In genomic region chr22:49525776-49526535, GRCh38 we compare ENCODE assay signal across 15 cellular contexts.
A peak's percentile ranks its signal among the peaks of the same experiment; 100 is the strongest.
DNase-seq lines count a peak whose midpoint lies in the region; ATAC-seq, FAIRE-seq and TF ChIP-seq lines count a peak whose summit lies in the region.
"Had no signal": no experiment of that assay in that cellular context is flagged by ENCODE, and none has a peak within 500 bp of the region (broad histone marks: within the 10 kb centered on the region; RNA-seq: fewer than 3 reads in every experiment).

No MANE protein-coding gene starts in this region.

- POLR2A ChIA-PET in HepG2 (lab: Yijun Ruan, JAX) (no interaction called here), WTC11 (lab: Charles Lee) (no interaction called here)

- ATAC-seq in HepG2 (no peak), WTC11 (no peak), GM19023 (IDR thresholded peaks at IDR 0.05; ENCODE audit: unreplicated experiment) (no peak), GM19467 (IDR thresholded peaks at IDR 0.05; ENCODE audit: unreplicated experiment) (no peak)
- ATAC-seq: activated CD4-positive, CD25-positive, alpha-beta regulatory T cell treated with anti-CD3 and anti-CD28 coated beads, Interleukin-2, amount 50 U/mL, for 24 hours; left ventricle myocardium superior had no signal

- H3K79me2 ChIP-seq in HepG2 (ENCODE audit: insufficient read depth, low read length) = no peaks in the 10 kb centered on the region

- no peak overlapping the region for H2AFZ ChIP-seq in HepG2 (ENCODE audit: low read length)

- no peak for DNase-seq in HepG2 (ENCODE audit: low spot score)
- DNase-seq in WTC11 (ENCODE audit: low spot score) = no peak
- peak in 45 of 56 donors; percentile 9 to 77 (median 43) for DNase-seq in nucleus accumbens (lab: John Stamatoyannopoulos, UW)
- no peak for DNase-seq in mesenteric fat pad (ENCODE audit: low spot score)
- no peak for DNase-seq in NCI-H2171 (lab: John Stamatoyannopoulos, UW)
- DNase-seq: ACHN, aorta, left ventricle myocardium superior, MG63 had no signal

- in situ Hi-C loops in HepG2 (cut with HindIII; ENCODE audit: extremely low pct_ligation_motif_present, low pct_unique_long_range_greater_than_20kb) = no loop called here

- TF ChIP-seq POLR2A in HepG2 (IDR thresholded peaks at IDR 0.05; ENCODE audit: insufficient read depth in 1 of 2, low read depth in 2 of 2, low read length in 2 of 2) = no peak

- intact Hi-C loops in HepG2 (cut with micrococcal nuclease; ENCODE audit: unreplicated experiment) = no loop called here

- H3K4me3 ChIP-seq in liver (ENCODE audit: low read depth in 1 of 3, low read length in 3 of 3) (no peak overlapping the region), HepG2 (replicated peaks in 1 of 3; ENCODE audit: insufficient read depth in 1 of 3, low read depth in 2 of 3, low read length in 3 of 3) (no peak overlapping the region)
- H3K4me3 ChIP-seq: MG63 had no signal

- no peak overlapping the region for H3K4me2 ChIP-seq in HepG2 (ENCODE audit: low read depth, low read length)

- H3K27me3 ChIP-seq in liver (ENCODE audit: control insufficient read depth in 4 of 4, insufficient read depth in 4 of 4, low read length in 3 of 4) (peaks cover 0 to 4% (median 0%) of the 10 kb centered on the region in 4 donors), HepG2 (ENCODE audit: control insufficient read depth in 1 of 2, insufficient read depth in 2 of 2, low read length in 2 of 2) (peaks cover 1 to 24% of the 10 kb centered on the region in 2 experiments; a peak in 2 of 5 replicates)
- H3K27me3 ChIP-seq: MG63 had no signal

- H3K36me3 ChIP-seq in liver (ENCODE audit: control insufficient read depth in 4 of 4, insufficient read depth in 3 of 4, low read depth in 1 of 4, low read length in 3 of 4) (no peaks in the 10 kb centered on the region), HepG2 (replicated peaks in 1 of 2; ENCODE audit: control insufficient read depth in 1 of 2, insufficient read depth in 2 of 2, low read length in 2 of 2) (no peaks in the 10 kb centered on the region)
- H3K36me3 ChIP-seq: MG63 had no signal

- H3K27me3 Mint-ChIP-seq in WTC11 (ENCODE audit: low read depth) = no peaks in the 10 kb centered on the region; the same call in 1 of the 2 replicates
- H3K27me3 Mint-ChIP-seq: stimulated activated naive CD8-positive, alpha-beta T cell treated with anti-CD3 and anti-CD28 coated beads, Interleukin-15, Interleukin-2, amounts not matched to agents 100 ng/mL and 50 ng/mL, for 24 hours had no signal

- peaks cover 28% of the 10 kb centered on the region for H3K4me1 Mint-ChIP-seq in WTC11
- H3K4me1 Mint-ChIP-seq: CD8-positive, alpha-beta memory T cell had no signal

- no TSS peak for BruUV-seq in HepG2 (replicated peaks; lab: Mats Ljungman, UMichigan)

- H3K9ac ChIP-seq in liver (ENCODE audit: low read depth in 1 of 2, low read length in 2 of 2) (no peak overlapping the region), HepG2 (ENCODE audit: insufficient read depth, low read depth, low read length) (no peak overlapping the region)

- no peak for TF ChIP-seq CTCF in liver (IDR thresholded peaks at IDR 0.05; ENCODE audit: low read depth, low read length, missing input control)
- TF ChIP-seq CTCF in HepG2 (CRISPR knock-in tag; IDR thresholded peaks at IDR 0.05) = no peak
- TF ChIP-seq CTCF in WTC11 (IDR thresholded peaks at IDR 0.05) = no peak

- TF ChIP-seq EP300 in HepG2 (IDR thresholded peaks at IDR 0.05; ENCODE audit: low read depth in 2 of 2, low read length in 2 of 2) (no peak), HepG2 (CRISPR knock-in tag; IDR thresholded peaks at IDR 0.05; ENCODE audit: borderline replicate concordance) (no peak)

- FAIRE-seq in HepG2 (lab: Jason Lieb, UNC) = no peak

- 65% methylated on average over 15 of the region's 15 CpGs for WGBS in liver
- WGBS in HepG2 (ENCODE audit: low lambda C conversion rate) = 25% methylated on average over 9 of the region's 15 CpGs

- CTCF ChIA-PET in HepG2 (lab: Yijun Ruan, JAX; ENCODE audit: low intra/inter-chr PET ratio, low total read pairs) (no interaction called here), WTC11 (lab: Charles Lee) (interaction anchor here (1.7 kb wide), 1 partner anchor 10 kb away, joined by 7 read pairs; no protein-coding TSS in a partner anchor)

- TF ChIP-seq RAD21 in liver (IDR thresholded peaks at IDR 0.05) (no peak), HepG2 (CRISPR knock-in tag; IDR thresholded peaks at IDR 0.05) (no peak)

- H4K20me1 ChIP-seq in HepG2 (ENCODE audit: insufficient read depth, low read length) = 0 out of 2 replicates have a peak, but pooled peaks cover 2% of the 10 kb centered on the region

- no peaks in the 10 kb centered on the region for H3K9me3 Mint-ChIP-seq in WTC11
- H3K9me3 Mint-ChIP-seq: CD8-positive, alpha-beta memory T cell; stimulated activated naive CD8-positive, alpha-beta T cell treated with anti-CD3 and anti-CD28 coated beads, Interleukin-15, Interleukin-2, amounts not matched to agents 100 ng/mL and 50 ng/mL, for 24 hours had no signal

- H3K27ac ChIP-seq in liver (ENCODE audit: low read depth in 1 of 2, low read length in 2 of 2) (no peak overlapping the region), HepG2 (ENCODE audit: extremely low read length, insufficient read depth, low read length) (no peak overlapping the region)

- H3K27ac Mint-ChIP-seq in WTC11 = peak overlapping the region; percentile 45; the same call in 1 of the 2 replicates
- H3K27ac Mint-ChIP-seq: CD8-positive, alpha-beta memory T cell; stimulated activated naive CD8-positive, alpha-beta T cell treated with anti-CD3 and anti-CD28 coated beads, Interleukin-15, Interleukin-2, amounts not matched to agents 100 ng/mL and 50 ng/mL, for 24 hours had no signal

- no peaks in the 10 kb centered on the region for H3K36me3 Mint-ChIP-seq in WTC11
- H3K36me3 Mint-ChIP-seq: CD8-positive, alpha-beta memory T cell had no signal

- H3K4me1 ChIP-seq in liver (ENCODE audit: control insufficient read depth in 4 of 4, insufficient read depth in 4 of 4, low read length in 3 of 4) (no peaks in the 10 kb centered on the region), HepG2 (ENCODE audit: insufficient read depth, low read length) (no peaks in the 10 kb centered on the region)

- H3K9me3 ChIP-seq in liver (ENCODE audit: control insufficient read depth in 4 of 4, low read length in 3 of 4) (peaks cover 0 to 3% (median 0%) of the 10 kb centered on the region in 4 donors), HepG2 (ENCODE audit: low read length) (no peaks in the 10 kb centered on the region)
- H3K9me3 ChIP-seq: MG63 had no signal

- H3K4me3 Mint-ChIP-seq in WTC11 = no peak overlapping the region
- H3K4me3 Mint-ChIP-seq: CD8-positive, alpha-beta memory T cell; stimulated activated naive CD8-positive, alpha-beta T cell treated with anti-CD3 and anti-CD28 coated beads, Interleukin-15, Interleukin-2, amounts not matched to agents 100 ng/mL and 50 ng/mL, for 24 hours had no signal

TF ChIP-seq in liver, 16 proteins besides CTCF, POLR2A, EP300 and RAD21 (continues in another document):
- TF ChIP-seq FOXA2 (IDR thresholded peaks at IDR 0.05) = no peak

TF ChIP-seq in HepG2, 621 proteins besides CTCF, POLR2A, EP300 and RAD21 (continues in another document):
- TF ChIP-seq EZH2 (conservative IDR thresholded peaks at IDR 0.05; ENCODE audit: low read depth, low read length) (no peak), ZNF530 (CRISPR knock-in tag; IDR thresholded peaks at IDR 0.05; ENCODE audit: low read depth) (no peak), NFE2 (CRISPR knock-in tag; IDR thresholded peaks at IDR 0.05) (no peak), HNRNPK (IDR thresholded peaks at IDR 0.05; ENCODE audit: low read depth, low read length, poor library complexity, severe bottlenecking) (no peak), ZFP36L2 (CRISPR knock-in tag; IDR thresholded peaks at IDR 0.05) (no peak), ZFP36 (IDR thresholded peaks at IDR 0.05; ENCODE audit: borderline replicate concordance, low read depth, low read length, partially characterized antibody) (no peak), ZSCAN5A (CRISPR knock-in tag; IDR thresholded peaks at IDR 0.05; ENCODE audit: borderline replicate concordance) (no peak), RCOR2 (CRISPR knock-in tag; IDR thresholded peaks at IDR 0.05) (no peak), ZNF598 (CRISPR knock-in tag; IDR thresholded peaks at IDR 0.05; ENCODE audit: borderline replicate concordance) (no peak)

TF ChIP-seq in WTC11, 78 proteins besides CTCF, POLR2A, EP300 and RAD21 (continues in another document):
- TF ChIP-seq KAT7 (CRISPR knock-in tag; IDR thresholded peaks at IDR 0.05; ENCODE audit: borderline replicate concordance) (no peak), USF1 (CRISPR knock-in tag; IDR thresholded peaks at IDR 0.05) (no peak), CDX4 (CRISPR knock-in tag; IDR thresholded peaks at IDR 0.05; ENCODE audit: borderline replicate concordance) (no peak), TEAD1 (CRISPR knock-in tag; IDR thresholded peaks at IDR 0.05) (no peak), ELF4 (CRISPR knock-in tag; IDR thresholded peaks at IDR 0.05; ENCODE audit: low read depth) (no peak), MLX (CRISPR knock-in tag; IDR thresholded peaks at IDR 0.05) (no peak)

Comparison
In these comparisons a context has a peak if more than half of its experiments do, and no peak if none do; other contexts are left out.
1. DNase-seq: peak in nucleus accumbens (45 of 56); none in HepG2 (single experiment), WTC11 (single experiment), mesenteric fat pad (single experiment) and NCI-H2171 (single experiment).